1 cellular context compared by ENCODE assay signal in the genomic region with DNA sequence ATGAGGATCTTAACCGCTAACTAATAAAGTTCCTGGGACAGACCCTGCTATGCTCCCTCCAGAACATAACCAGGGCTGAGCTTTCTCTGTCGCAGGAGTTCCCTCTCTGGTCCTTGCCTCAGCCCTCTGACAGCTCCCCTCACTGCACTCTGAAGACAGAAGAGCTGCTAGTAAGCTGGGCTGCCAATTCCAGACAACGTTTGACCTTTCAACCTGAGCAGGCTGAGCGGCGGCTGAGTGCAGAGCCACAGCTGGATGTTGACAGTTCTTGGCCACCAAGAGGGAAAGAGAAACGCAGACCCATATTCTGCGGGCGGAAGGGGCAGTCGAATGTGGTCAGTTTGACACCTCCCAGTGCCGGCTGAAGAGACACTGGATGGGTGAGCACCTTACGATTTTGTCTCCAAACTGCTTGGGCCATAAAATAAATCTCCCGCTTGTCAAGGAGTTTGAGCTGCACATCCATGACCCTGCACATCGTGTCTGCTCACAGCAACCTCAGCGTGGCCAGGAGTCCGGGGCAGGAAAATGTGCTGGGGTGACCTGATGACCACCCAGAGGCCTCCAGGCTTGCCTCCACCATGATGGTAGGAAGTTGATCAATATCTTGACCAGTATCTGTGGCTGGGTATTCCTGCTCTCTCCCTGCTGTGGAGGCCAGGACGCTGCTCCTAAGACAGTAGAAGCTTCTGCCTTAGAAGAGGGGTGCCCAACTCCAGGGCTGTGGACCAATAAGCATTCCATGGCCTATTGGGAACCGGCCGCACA.
TF ChIP-seq lines count a peak whose summit lies in the region.

No MANE protein-coding gene starts in this region.

TF ChIP-seq in HepG2, 621 proteins besides CTCF, POLR2A, EP300 and RAD21 (continued from another document and continues in another):
- TF ChIP-seq NFIB (CRISPR knock-in tag; IDR thresholded peaks at IDR 0.05; ENCODE audit: borderline replicate concordance) (no peak), POLR2G (IDR thresholded peaks at IDR 0.05; ENCODE audit: low read depth, low read length) (no peak), ZNF10 (CRISPR knock-in tag; IDR thresholded peaks at IDR 0.05; ENCODE audit: borderline replicate concordance, low read depth) (no peak), DPF2 (CRISPR knock-in tag; IDR thresholded peaks at IDR 0.05; ENCODE audit: borderline replicate concordance, low read depth) (no peak), ZBTB7A (CRISPR knock-in tag; IDR thresholded peaks at IDR 0.05) (no peak), MAFK (conservative IDR thresholded peaks at IDR 0.05 in 1 of 2, IDR thresholded peaks at IDR 0.05 in 1 of 2; ENCODE audit: low read length in 2 of 2) (no peak), MED1 (CRISPR knock-in tag; IDR thresholded peaks at IDR 0.05) (peak; percentile 55; the same call in 1 of the 2 replicates), NFKB2 (CRISPR knock-in tag; IDR thresholded peaks at IDR 0.05; ENCODE audit: borderline replicate concordance) (no peak; the same call in 1 of the 2 replicates), SALL1 (CRISPR knock-in tag; IDR thresholded peaks at IDR 0.05) (peak; percentile 71; the same call in 1 of the 2 replicates), ZNF792 (CRISPR knock-in tag; IDR thresholded peaks at IDR 0.05) (peak; percentile 79; the same call in 1 of the 2 replicates), CBX2 (IDR thresholded peaks at IDR 0.05; ENCODE audit: low read depth, low read length) (no peak), CBX2 (CRISPR knock-in tag; IDR thresholded peaks at IDR 0.05; ENCODE audit: low read depth) (no peak), MYC (CRISPR knock-in tag; IDR thresholded peaks at IDR 0.05; ENCODE audit: borderline replicate concordance) (no peak), ZNF547 (CRISPR knock-in tag; IDR thresholded peaks at IDR 0.05) (peak; percentile 29; the same call in 1 of the 2 replicates), ZMYM4 (CRISPR knock-in tag; IDR thresholded peaks at IDR 0.05) (no peak), ZNF160 (CRISPR knock-in tag; IDR thresholded peaks at IDR 0.05) (0 out of 2 replicates have a peak, but pooled peaks have one; percentile 56), LCORL (IDR thresholded peaks at IDR 0.05) (no peak), LCORL (CRISPR knock-in tag; IDR thresholded peaks at IDR 0.05) (0 out of 2 replicates have a peak, but pooled peaks have one; percentile 4), JDP2 (CRISPR knock-in tag; IDR thresholded peaks at IDR 0.05; ENCODE audit: borderline replicate concordance) (no peak), MXD4 (CRISPR knock-in tag; IDR thresholded peaks at IDR 0.05) (peak; percentile 49; the same call in 1 of the 2 replicates), ZMYM3 (CRISPR knock-in tag; IDR thresholded peaks at IDR 0.05) (peak; percentile 96), KDM1A (CRISPR knock-in tag; IDR thresholded peaks at IDR 0.05) (0 out of 2 replicates have a peak, but pooled peaks have one; percentile 24), FOXC1 (CRISPR knock-in tag; IDR thresholded peaks at IDR 0.05; ENCODE audit: borderline replicate concordance) (0 out of 2 replicates have a peak, but pooled peaks have one; percentile 21), HDAC2 (CRISPR knock-in tag; IDR thresholded peaks at IDR 0.05) (peak; percentile 76), ZNF292 (CRISPR knock-in tag; IDR thresholded peaks at IDR 0.05; ENCODE audit: borderline replicate concordance, low read depth) (peak; percentile 98; the same call in 1 of the 2 replicates), STAG1 (CRISPR knock-in tag; IDR thresholded peaks at IDR 0.05) (peak; percentile 40), SP4 (CRISPR knock-in tag; IDR thresholded peaks at IDR 0.05) (peak; percentile 26; the same call in 1 of the 2 replicates), RARA (CRISPR knock-in tag; IDR thresholded peaks at IDR 0.05) (peak; percentile 76), ZKSCAN8 (CRISPR knock-in tag; IDR thresholded peaks at IDR 0.05; ENCODE audit: borderline replicate concordance) (no peak), ZFP90 (CRISPR knock-in tag; IDR thresholded peaks at IDR 0.05; ENCODE audit: borderline replicate concordance) (peak; percentile 50; the same call in 1 of the 2 replicates), PAWR (CRISPR knock-in tag; IDR thresholded peaks at IDR 0.05; ENCODE audit: borderline replicate concordance) (no peak; the same call in 1 of the 2 replicates), SAP130 (CRISPR knock-in tag; IDR thresholded peaks at IDR 0.05; ENCODE audit: low read depth) (peak; percentile 88), SRSF9 (IDR thresholded peaks at IDR 0.05; ENCODE audit: borderline replicate concordance, insufficient read depth, low read depth, low read length, poor library complexity, severe bottlenecking) (no peak)
- TF ChIP-seq, protein P1, sequence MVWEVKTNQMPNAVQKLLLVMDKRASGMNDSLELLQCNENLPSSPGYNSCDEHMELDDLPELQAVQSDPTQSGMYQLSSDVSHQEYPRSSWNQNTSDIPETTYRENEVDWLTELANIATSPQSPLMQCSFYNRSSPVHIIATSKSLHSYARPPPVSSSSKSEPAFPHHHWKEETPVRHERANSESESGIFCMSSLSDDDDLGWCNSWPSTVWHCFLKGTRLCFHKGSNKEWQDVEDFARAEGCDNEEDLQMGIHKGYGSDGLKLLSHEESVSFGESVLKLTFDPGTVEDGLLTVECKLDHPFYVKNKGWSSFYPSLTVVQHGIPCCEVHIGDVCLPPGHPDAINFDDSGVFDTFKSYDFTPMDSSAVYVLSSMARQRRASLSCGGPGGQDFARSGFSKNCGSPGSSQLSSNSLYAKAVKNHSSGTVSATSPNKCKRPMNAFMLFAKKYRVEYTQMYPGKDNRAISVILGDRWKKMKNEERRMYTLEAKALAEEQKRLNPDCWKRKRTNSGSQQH (CRISPR knock-in tag; IDR thresholded peaks at IDR 0.05; ENCODE audit: low read depth) = 0 out of 2 replicates have a peak, but pooled peaks have one; percentile 57
- TF ChIP-seq, protein P2, sequence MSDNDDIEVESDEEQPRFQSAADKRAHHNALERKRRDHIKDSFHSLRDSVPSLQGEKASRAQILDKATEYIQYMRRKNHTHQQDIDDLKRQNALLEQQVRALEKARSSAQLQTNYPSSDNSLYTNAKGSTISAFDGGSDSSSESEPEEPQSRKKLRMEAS (IDR thresholded peaks at IDR 0.05) = peak; percentile 62
- TF ChIP-seq, protein P3, sequence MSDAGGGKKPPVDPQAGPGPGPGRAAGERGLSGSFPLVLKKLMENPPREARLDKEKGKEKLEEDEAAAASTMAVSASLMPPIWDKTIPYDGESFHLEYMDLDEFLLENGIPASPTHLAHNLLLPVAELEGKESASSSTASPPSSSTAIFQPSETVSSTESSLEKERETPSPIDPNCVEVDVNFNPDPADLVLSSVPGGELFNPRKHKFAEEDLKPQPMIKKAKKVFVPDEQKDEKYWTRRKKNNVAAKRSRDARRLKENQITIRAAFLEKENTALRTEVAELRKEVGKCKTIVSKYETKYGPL (CRISPR knock-in tag; IDR thresholded peaks at IDR 0.05) = no peak
- TF ChIP-seq, protein P4, sequence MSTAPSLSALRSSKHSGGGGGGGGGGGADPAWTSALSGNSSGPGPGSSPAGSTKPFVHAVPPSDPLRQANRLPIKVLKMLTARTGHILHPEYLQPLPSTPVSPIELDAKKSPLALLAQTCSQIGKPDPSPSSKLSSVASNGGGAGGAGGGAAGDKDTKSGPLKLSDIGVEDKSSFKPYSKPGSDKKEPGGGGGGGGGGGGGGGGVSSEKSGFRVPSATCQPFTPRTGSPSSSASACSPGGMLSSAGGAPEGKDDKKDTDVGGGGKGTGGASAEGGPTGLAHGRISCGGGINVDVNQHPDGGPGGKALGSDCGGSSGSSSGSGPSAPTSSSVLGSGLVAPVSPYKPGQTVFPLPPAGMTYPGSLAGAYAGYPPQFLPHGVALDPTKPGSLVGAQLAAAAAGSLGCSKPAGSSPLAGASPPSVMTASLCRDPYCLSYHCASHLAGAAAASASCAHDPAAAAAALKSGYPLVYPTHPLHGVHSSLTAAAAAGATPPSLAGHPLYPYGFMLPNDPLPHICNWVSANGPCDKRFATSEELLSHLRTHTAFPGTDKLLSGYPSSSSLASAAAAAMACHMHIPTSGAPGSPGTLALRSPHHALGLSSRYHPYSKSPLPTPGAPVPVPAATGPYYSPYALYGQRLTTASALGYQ (CRISPR knock-in tag; IDR thresholded peaks at IDR 0.05) = peak; percentile 43; the same call in 1 of the 2 replicates
- TF ChIP-seq, protein P5, sequence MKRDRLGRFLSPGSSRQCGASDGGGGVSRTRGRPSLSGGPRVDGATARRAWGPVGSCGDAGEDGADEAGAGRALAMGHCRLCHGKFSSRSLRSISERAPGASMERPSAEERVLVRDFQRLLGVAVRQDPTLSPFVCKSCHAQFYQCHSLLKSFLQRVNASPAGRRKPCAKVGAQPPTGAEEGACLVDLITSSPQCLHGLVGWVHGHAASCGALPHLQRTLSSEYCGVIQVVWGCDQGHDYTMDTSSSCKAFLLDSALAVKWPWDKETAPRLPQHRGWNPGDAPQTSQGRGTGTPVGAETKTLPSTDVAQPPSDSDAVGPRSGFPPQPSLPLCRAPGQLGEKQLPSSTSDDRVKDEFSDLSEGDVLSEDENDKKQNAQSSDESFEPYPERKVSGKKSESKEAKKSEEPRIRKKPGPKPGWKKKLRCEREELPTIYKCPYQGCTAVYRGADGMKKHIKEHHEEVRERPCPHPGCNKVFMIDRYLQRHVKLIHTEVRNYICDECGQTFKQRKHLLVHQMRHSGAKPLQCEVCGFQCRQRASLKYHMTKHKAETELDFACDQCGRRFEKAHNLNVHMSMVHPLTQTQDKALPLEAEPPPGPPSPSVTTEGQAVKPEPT (CRISPR knock-in tag; IDR thresholded peaks at IDR 0.05; ENCODE audit: low read depth) = no peak
- TF ChIP-seq, protein P6, sequence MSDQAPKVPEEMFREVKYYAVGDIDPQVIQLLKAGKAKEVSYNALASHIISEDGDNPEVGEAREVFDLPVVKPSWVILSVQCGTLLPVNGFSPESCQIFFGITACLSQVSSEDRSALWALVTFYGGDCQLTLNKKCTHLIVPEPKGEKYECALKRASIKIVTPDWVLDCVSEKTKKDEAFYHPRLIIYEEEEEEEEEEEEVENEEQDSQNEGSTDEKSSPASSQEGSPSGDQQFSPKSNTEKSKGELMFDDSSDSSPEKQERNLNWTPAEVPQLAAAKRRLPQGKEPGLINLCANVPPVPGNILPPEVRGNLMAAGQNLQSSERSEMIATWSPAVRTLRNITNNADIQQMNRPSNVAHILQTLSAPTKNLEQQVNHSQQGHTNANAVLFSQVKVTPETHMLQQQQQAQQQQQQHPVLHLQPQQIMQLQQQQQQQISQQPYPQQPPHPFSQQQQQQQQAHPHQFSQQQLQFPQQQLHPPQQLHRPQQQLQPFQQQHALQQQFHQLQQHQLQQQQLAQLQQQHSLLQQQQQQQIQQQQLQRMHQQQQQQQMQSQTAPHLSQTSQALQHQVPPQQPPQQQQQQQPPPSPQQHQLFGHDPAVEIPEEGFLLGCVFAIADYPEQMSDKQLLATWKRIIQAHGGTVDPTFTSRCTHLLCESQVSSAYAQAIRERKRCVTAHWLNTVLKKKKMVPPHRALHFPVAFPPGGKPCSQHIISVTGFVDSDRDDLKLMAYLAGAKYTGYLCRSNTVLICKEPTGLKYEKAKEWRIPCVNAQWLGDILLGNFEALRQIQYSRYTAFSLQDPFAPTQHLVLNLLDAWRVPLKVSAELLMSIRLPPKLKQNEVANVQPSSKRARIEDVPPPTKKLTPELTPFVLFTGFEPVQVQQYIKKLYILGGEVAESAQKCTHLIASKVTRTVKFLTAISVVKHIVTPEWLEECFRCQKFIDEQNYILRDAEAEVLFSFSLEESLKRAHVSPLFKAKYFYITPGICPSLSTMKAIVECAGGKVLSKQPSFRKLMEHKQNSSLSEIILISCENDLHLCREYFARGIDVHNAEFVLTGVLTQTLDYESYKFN (CRISPR knock-in tag; conservative IDR thresholded peaks at IDR 0.05) = peak; percentile 63
- TF ChIP-seq, protein P7, sequence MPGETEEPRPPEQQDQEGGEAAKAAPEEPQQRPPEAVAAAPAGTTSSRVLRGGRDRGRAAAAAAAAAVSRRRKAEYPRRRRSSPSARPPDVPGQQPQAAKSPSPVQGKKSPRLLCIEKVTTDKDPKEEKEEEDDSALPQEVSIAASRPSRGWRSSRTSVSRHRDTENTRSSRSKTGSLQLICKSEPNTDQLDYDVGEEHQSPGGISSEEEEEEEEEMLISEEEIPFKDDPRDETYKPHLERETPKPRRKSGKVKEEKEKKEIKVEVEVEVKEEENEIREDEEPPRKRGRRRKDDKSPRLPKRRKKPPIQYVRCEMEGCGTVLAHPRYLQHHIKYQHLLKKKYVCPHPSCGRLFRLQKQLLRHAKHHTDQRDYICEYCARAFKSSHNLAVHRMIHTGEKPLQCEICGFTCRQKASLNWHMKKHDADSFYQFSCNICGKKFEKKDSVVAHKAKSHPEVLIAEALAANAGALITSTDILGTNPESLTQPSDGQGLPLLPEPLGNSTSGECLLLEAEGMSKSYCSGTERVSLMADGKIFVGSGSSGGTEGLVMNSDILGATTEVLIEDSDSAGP (CRISPR knock-in tag; IDR thresholded peaks at IDR 0.05; ENCODE audit: borderline replicate concordance) = peak; percentile 72; the same call in 1 of the 2 replicates
- TF ChIP-seq, protein P8, sequence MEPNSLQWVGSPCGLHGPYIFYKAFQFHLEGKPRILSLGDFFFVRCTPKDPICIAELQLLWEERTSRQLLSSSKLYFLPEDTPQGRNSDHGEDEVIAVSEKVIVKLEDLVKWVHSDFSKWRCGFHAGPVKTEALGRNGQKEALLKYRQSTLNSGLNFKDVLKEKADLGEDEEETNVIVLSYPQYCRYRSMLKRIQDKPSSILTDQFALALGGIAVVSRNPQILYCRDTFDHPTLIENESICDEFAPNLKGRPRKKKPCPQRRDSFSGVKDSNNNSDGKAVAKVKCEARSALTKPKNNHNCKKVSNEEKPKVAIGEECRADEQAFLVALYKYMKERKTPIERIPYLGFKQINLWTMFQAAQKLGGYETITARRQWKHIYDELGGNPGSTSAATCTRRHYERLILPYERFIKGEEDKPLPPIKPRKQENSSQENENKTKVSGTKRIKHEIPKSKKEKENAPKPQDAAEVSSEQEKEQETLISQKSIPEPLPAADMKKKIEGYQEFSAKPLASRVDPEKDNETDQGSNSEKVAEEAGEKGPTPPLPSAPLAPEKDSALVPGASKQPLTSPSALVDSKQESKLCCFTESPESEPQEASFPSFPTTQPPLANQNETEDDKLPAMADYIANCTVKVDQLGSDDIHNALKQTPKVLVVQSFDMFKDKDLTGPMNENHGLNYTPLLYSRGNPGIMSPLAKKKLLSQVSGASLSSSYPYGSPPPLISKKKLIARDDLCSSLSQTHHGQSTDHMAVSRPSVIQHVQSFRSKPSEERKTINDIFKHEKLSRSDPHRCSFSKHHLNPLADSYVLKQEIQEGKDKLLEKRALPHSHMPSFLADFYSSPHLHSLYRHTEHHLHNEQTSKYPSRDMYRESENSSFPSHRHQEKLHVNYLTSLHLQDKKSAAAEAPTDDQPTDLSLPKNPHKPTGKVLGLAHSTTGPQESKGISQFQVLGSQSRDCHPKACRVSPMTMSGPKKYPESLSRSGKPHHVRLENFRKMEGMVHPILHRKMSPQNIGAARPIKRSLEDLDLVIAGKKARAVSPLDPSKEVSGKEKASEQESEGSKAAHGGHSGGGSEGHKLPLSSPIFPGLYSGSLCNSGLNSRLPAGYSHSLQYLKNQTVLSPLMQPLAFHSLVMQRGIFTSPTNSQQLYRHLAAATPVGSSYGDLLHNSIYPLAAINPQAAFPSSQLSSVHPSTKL (CRISPR knock-in tag; IDR thresholded peaks at IDR 0.05) = peak; percentile 63
- TF ChIP-seq, protein P9, sequence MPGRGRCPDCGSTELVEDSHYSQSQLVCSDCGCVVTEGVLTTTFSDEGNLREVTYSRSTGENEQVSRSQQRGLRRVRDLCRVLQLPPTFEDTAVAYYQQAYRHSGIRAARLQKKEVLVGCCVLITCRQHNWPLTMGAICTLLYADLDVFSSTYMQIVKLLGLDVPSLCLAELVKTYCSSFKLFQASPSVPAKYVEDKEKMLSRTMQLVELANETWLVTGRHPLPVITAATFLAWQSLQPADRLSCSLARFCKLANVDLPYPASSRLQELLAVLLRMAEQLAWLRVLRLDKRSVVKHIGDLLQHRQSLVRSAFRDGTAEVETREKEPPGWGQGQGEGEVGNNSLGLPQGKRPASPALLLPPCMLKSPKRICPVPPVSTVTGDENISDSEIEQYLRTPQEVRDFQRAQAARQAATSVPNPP (CRISPR knock-in tag; IDR thresholded peaks at IDR 0.05) = 0 out of 2 replicates have a peak, but pooled peaks have one; percentile 25
